Comparison of ENCODE assay signal across 8 cellular contexts in the genomic region with DNA sequence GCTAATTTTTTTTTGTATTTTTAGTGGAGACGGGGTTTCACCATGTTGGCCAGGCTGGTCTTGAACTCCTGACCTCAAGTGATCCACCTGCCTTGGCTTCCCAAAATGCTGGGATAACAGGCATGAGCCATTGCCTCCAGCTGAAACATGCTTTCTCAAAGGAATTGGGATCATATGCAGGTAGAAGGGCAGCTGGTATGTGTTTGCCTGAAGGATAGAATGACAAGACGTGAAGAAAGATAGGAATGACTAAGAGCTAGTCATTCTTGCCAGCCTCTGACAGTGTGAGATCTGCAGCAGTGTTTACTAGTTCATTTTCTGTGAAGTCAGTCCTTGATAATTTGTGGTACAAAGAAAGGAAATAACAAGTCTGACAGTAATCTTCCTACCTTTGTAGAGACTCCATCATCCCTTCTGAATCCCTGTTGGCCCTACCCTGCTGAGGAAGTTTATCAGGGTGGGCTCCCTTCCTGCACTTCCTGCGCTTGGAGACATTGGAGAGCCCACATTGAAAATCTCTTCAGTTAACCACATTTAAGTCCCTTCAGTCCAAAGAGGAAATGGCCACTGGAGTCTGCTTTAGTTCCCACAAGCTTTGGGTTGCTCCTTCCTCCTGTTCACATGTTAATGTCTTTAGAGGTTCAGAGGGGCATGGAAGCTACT. TPM values are rescaled to one million over a fixed set of nuclear protein-coding genes. Genes with fewer than 3 reads are reported as not detected.
DNase-seq lines count a peak whose midpoint lies in the region; ATAC-seq and TF ChIP-seq lines count a peak whose summit lies in the region.

No MANE protein-coding gene starts in this region.

- H3K4me3 ChIP-seq in AG10803 (ENCODE audit: low read length) = no peak overlapping the region
- H3K4me3 ChIP-seq in fibroblast of the aortic adventitia (ENCODE audit: low read depth, low read length) = no peak overlapping the region

- DNase-seq in AG10803 (ENCODE audit: low read depth) (peak; percentile 76), fibroblast of the aortic adventitia (ENCODE audit: low read depth) (peak; percentile 84), cerebellum (ENCODE audit: low spot score) (no peak), HEK293T (ENCODE audit: extremely low spot score) (no peak), NCI-H2081 treated with DMSO at 0.1 percent for 48 hours (lab: John Stamatoyannopoulos, UW) (no peak)
- DNase-seq in activated CD4-positive, alpha-beta memory T cell treated with anti-CD3 and anti-CD28 coated beads, Interleukin-2, amount 10 ng/mL, durations not matched to agents 7 days and 5 days = peak; percentile 50
- DNase-seq in stimulated activated naive B cell treated with anti-CD40 and anti-IgM and Interleukin-4, amounts not matched to agents 10 μg/mL and 1 μg/mL and 100 μg/mL, for 72 hours = no peak

- TF ChIP-seq CTCF in AG10803 (conservative IDR thresholded peaks at IDR 0.05; ENCODE audit: low read length) (no peak), fibroblast of the aortic adventitia (IDR thresholded peaks at IDR 0.05; ENCODE audit: insufficient read depth, low read length) (no peak)

- no peaks in the 10 kb centered on the region for H3K9me3 Mint-ChIP-seq in activated CD4-positive, alpha-beta memory T cell treated with anti-CD3 and anti-CD28 coated beads, Interleukin-2, amount 10 ng/mL, durations not matched to agents 7 days and 5 days
- H3K9me3 Mint-ChIP-seq in stimulated activated naive B cell treated with anti-CD40 and anti-IgM and Interleukin-4, amounts not matched to agents 10 μg/mL and 1 μg/mL and 100 μg/mL, for 72 hours = no peaks in the 10 kb centered on the region

- peaks cover 79% of the 10 kb centered on the region for H3K4me1 Mint-ChIP-seq in activated CD4-positive, alpha-beta memory T cell treated with anti-CD3 and anti-CD28 coated beads, Interleukin-2, amount 10 ng/mL, durations not matched to agents 7 days and 5 days
- H3K4me1 Mint-ChIP-seq in stimulated activated naive B cell treated with anti-CD40 and anti-IgM and Interleukin-4, amounts not matched to agents 10 μg/mL and 1 μg/mL and 100 μg/mL, for 72 hours = peaks cover 45 to 63% of the 10 kb centered on the region in 2 donors

- POLR2A ChIA-PET in activated CD4-positive, alpha-beta memory T cell treated with anti-CD3 and anti-CD28 coated beads, Interleukin-2, amount 10 ng/mL, durations not matched to agents 7 days and 5 days (lab: Charles Lee) = interaction anchor here (0.5 to 4.8 kb wide), 13 partner anchors 13 to 604 kb away, joined by 3 to 32 read pairs (median 5); partner anchors contain the start of genes CASP8, CLK1, HYCC2 and NDUFB3
- POLR2A ChIA-PET in HEK293T (lab: Yijun Ruan, JAX) = interaction anchor here (1.8 kb wide), 1 partner anchor 15 kb away, joined by 5 read pairs; the partner anchor contains the start of gene CFLAR

- ATAC-seq in HG02981 (IDR thresholded peaks at IDR 0.05; ENCODE audit: unreplicated experiment) = peak; percentile 31
- ATAC-seq in stimulated activated naive B cell treated with anti-CD40 and anti-IgM and Interleukin-4, amounts not matched to agents 10 μg/mL and 1 μg/mL and 100 μg/mL, for 72 hours (replicated peaks) = peak; percentile 8 to 11

- H3K27me3 Mint-ChIP-seq in activated CD4-positive, alpha-beta memory T cell treated with anti-CD3 and anti-CD28 coated beads, Interleukin-2, amount 10 ng/mL, durations not matched to agents 7 days and 5 days = no peaks in the 10 kb centered on the region
- no peaks in the 10 kb centered on the region for H3K27me3 Mint-ChIP-seq in stimulated activated naive B cell treated with anti-CD40 and anti-IgM and Interleukin-4, amounts not matched to agents 10 μg/mL and 1 μg/mL and 100 μg/mL, for 72 hours

- peak overlapping the region; percentile 83 for H3K4me3 Mint-ChIP-seq in activated CD4-positive, alpha-beta memory T cell treated with anti-CD3 and anti-CD28 coated beads, Interleukin-2, amount 10 ng/mL, durations not matched to agents 7 days and 5 days
- peak overlapping the region; percentile 88 to 94 for H3K4me3 Mint-ChIP-seq in stimulated activated naive B cell treated with anti-CD40 and anti-IgM and Interleukin-4, amounts not matched to agents 10 μg/mL and 1 μg/mL and 100 μg/mL, for 72 hours

- peak overlapping the region; percentile 90 for H3K27ac Mint-ChIP-seq in activated CD4-positive, alpha-beta memory T cell treated with anti-CD3 and anti-CD28 coated beads, Interleukin-2, amount 10 ng/mL, durations not matched to agents 7 days and 5 days
- peak overlapping the region; percentile 86 for H3K27ac Mint-ChIP-seq in stimulated activated naive B cell treated with anti-CD40 and anti-IgM and Interleukin-4, amounts not matched to agents 10 μg/mL and 1 μg/mL and 100 μg/mL, for 72 hours

- CTCF ChIA-PET in activated CD4-positive, alpha-beta memory T cell treated with anti-CD3 and anti-CD28 coated beads, Interleukin-2, amount 10 ng/mL, durations not matched to agents 7 days and 5 days (lab: Charles Lee) = interaction anchor here (0.7 to 5.6 kb wide), 11 partner anchors 10 to 229 kb away, joined by 3 to 75 read pairs (median 5); partner anchors contain the start of genes CFLAR and ORC2
- CTCF ChIA-PET in HEK293T (lab: Yijun Ruan, JAX) = no interaction called here

- H3K36me3 Mint-ChIP-seq in activated CD4-positive, alpha-beta memory T cell treated with anti-CD3 and anti-CD28 coated beads, Interleukin-2, amount 10 ng/mL, durations not matched to agents 7 days and 5 days (ENCODE audit: low read depth) = peaks cover 74% of the 10 kb centered on the region
- H3K36me3 Mint-ChIP-seq in stimulated activated naive B cell treated with anti-CD40 and anti-IgM and Interleukin-4, amounts not matched to agents 10 μg/mL and 1 μg/mL and 100 μg/mL, for 72 hours = peaks cover 49 to 54% of the 10 kb centered on the region in 2 donors

TF ChIP-seq in HEK293T, 16 proteins besides CTCF, POLR2A, EP300 and RAD21:
- TF ChIP-seq FOXK2 (IDR thresholded peaks at IDR 0.05) (no peak), PKNOX1 (IDR thresholded peaks at IDR 0.05) (no peak), ELF4 (IDR thresholded peaks at IDR 0.05) (no peak)

RNA-seq across cellular contexts. Expression of gene CFLAR, which starts 14.7 kb away (rescaled TPM):
- total RNA-seq in activated CD4-positive, alpha-beta memory T cell treated with anti-CD3 and anti-CD28 coated beads, Interleukin-2, amount 10 ng/mL, durations not matched to agents 7 days and 5 days = 100 to 1,000 TPM; 192 to 196 TPM
- 71.5 and 134 TPM in 2 replicates for total RNA-seq in fibroblast of the aortic adventitia (ENCODE audit: low replicate concordance)
- total RNA-seq in cerebellum = 65.3 TPM

RNA-seq across cellular contexts. Expression of gene CASP10, which starts 52.3 kb away (rescaled TPM):
- total RNA-seq in activated CD4-positive, alpha-beta memory T cell treated with anti-CD3 and anti-CD28 coated beads, Interleukin-2, amount 10 ng/mL, durations not matched to agents 7 days and 5 days = 10 to 100 TPM; 47.8 to 51.3 TPM
- total RNA-seq in fibroblast of the aortic adventitia (ENCODE audit: low replicate concordance) (4.8 and 9.1 TPM in 2 replicates), cerebellum (3.7 TPM)

RNA-seq across cellular contexts. Expression of gene NDUFB3, which starts 58.9 kb away (rescaled TPM):
- 100 to 1,000 TPM; 133 to 135 TPM for total RNA-seq in activated CD4-positive, alpha-beta memory T cell treated with anti-CD3 and anti-CD28 coated beads, Interleukin-2, amount 10 ng/mL, durations not matched to agents 7 days and 5 days
- total RNA-seq in fibroblast of the aortic adventitia (ENCODE audit: low replicate concordance) = 70.3 and 198 TPM in 2 replicates
- total RNA-seq in cerebellum = 30.6 TPM

RNA-seq across cellular contexts. Expression of gene HYCC2, which starts 59.2 kb away (rescaled TPM):
- 10 to 100 TPM; 27.9 to 31.9 TPM for total RNA-seq in activated CD4-positive, alpha-beta memory T cell treated with anti-CD3 and anti-CD28 coated beads, Interleukin-2, amount 10 ng/mL, durations not matched to agents 7 days and 5 days
- 6.2 and 11.7 TPM in 2 replicates for total RNA-seq in fibroblast of the aortic adventitia (ENCODE audit: low replicate concordance)
- total RNA-seq in cerebellum = 50.4 TPM

Comparison
In these comparisons a context has a peak if more than half of its experiments do, and no peak if none do; other contexts are left out.
1. DNase-seq: peak in AG10803 (single experiment), activated CD4-positive, alpha-beta memory T cell treated with anti-CD3 and anti-CD28 coated beads, Interleukin-2, amount 10 ng/mL, durations not matched to agents 7 days and 5 days (single experiment) and fibroblast of the aortic adventitia (single experiment); none in stimulated activated naive B cell treated with anti-CD40 and anti-IgM and Interleukin-4, amounts not matched to agents 10 μg/mL and 1 μg/mL and 100 μg/mL, for 72 hours (single experiment), cerebellum (single experiment), HEK293T (single experiment) and NCI-H2081 treated with DMSO at 0.1 percent for 48 hours (single experiment).